ENCODE assay signal across 9 cellular contexts in genomic region chr5:34534237-34535108, GRCh38.
DNase-seq lines count a peak whose midpoint lies in the region; ATAC-seq and TF ChIP-seq lines count a peak whose summit lies in the region.
"Had no signal": no experiment of that assay in that cellular context is flagged by ENCODE, and none has a peak within 500 bp of the region (broad histone marks: within the 10 kb centered on the region; RNA-seq: fewer than 3 reads in every experiment).

No MANE protein-coding gene starts in this region.

- TF ChIP-seq CTCF in fibroblast of villous mesenchyme (IDR thresholded peaks at IDR 0.05; ENCODE audit: insufficient read depth, low read depth, low read length) (no peak), progenitor cell of endocrine pancreas (IDR thresholded peaks at IDR 0.05; ENCODE audit: unreplicated experiment) (no peak), H9 (conservative IDR thresholded peaks at IDR 0.05) (no peak)

- H3K4me2 ChIP-seq in H9 (ENCODE audit: insufficient read depth, insufficient read length, low read length), result no peak overlapping the region

- no peak overlapping the region for H2BK5ac ChIP-seq in H9 (ENCODE audit: insufficient read length, low read length)

- H2BK15ac ChIP-seq in H9 (ENCODE audit: low read depth, low read length), result no peak overlapping the region

- peaks cover 3% of the 10 kb centered on the region for H3K9me3 Mint-ChIP-seq in progenitor cell of endocrine pancreas (ENCODE audit: low read depth)
- H3K9me3 Mint-ChIP-seq in H9, result 0 out of 5 replicates have a peak, but pooled peaks cover 0 to 2% of the 10 kb centered on the region in 2 experiments
- H3K9me3 Mint-ChIP-seq: stimulated activated naive CD8-positive, alpha-beta T cell treated with anti-CD3 and anti-CD28 coated beads, Interleukin-15, Interleukin-2, amounts not matched to agents 100 ng/mL and 50 ng/mL, for 24 hours had no signal

- no peak overlapping the region for H3K56ac ChIP-seq in H9 (ENCODE audit: insufficient read length, low read depth, low read length)

- ATAC-seq in GM21515 (IDR thresholded peaks at IDR 0.05; ENCODE audit: unreplicated experiment), result peak; percentile 88
- no peak for ATAC-seq in T-helper 17 cell

- H3K27ac Mint-ChIP-seq in progenitor cell of endocrine pancreas, result no peak overlapping the region
- H3K27ac Mint-ChIP-seq in T-helper 17 cell, result no peak overlapping the region
- no peak overlapping the region for H3K27ac Mint-ChIP-seq in H9
- H3K27ac Mint-ChIP-seq: stimulated activated naive CD8-positive, alpha-beta T cell treated with anti-CD3 and anti-CD28 coated beads, Interleukin-15, Interleukin-2, amounts not matched to agents 100 ng/mL and 50 ng/mL, for 24 hours had no signal

- no peak overlapping the region for H3K9ac ChIP-seq in H9 (ENCODE audit: extremely low read depth, insufficient read length, low read length)

- H2AK5ac ChIP-seq in H9 (ENCODE audit: insufficient read length, low read length), result no peak overlapping the region

- no peaks in the 10 kb centered on the region for H3K36me3 Mint-ChIP-seq in progenitor cell of endocrine pancreas (ENCODE audit: insufficient read depth)
- H3K36me3 Mint-ChIP-seq in T-helper 17 cell (ENCODE audit: low read depth), result no peaks in the 10 kb centered on the region
- no peaks in the 10 kb centered on the region; a peak in 1 of 7 replicates for H3K36me3 Mint-ChIP-seq in H9 (ENCODE audit: insufficient read depth in 1 of 3, low read depth in 3 of 3)

- no peaks in the 10 kb centered on the region for H3K27me3 Mint-ChIP-seq in progenitor cell of endocrine pancreas
- peaks cover 12% of the 10 kb centered on the region for H3K27me3 Mint-ChIP-seq in T-helper 17 cell
- no peaks in the 10 kb centered on the region for H3K27me3 Mint-ChIP-seq in H9 (ENCODE audit: low read depth)

- H3K4ac ChIP-seq in H9 (ENCODE audit: low read depth, low read length), result no peak overlapping the region

- no peak overlapping the region for H3T11ph ChIP-seq in H9 (ENCODE audit: low read length)

- H3K79me2 ChIP-seq in H9 (ENCODE audit: insufficient read depth, low read length), result no peaks in the 10 kb centered on the region

- no peak overlapping the region for H3K27ac ChIP-seq in H9 (ENCODE audit: insufficient read length, low read depth, low read length)

- no peak overlapping the region for H3K18ac ChIP-seq in H9 (ENCODE audit: insufficient read length, low read depth, low read length)

- no peak overlapping the region for H2BK20ac ChIP-seq in H9 (ENCODE audit: low read depth, low read length, poor library complexity, severe bottlenecking)

- H4K5ac ChIP-seq in H9 (ENCODE audit: insufficient read length, low read depth, low read length), result no peak overlapping the region

- H3K4me3 Mint-ChIP-seq in progenitor cell of endocrine pancreas (ENCODE audit: low read depth) (no peak overlapping the region), T-helper 17 cell (no peak overlapping the region), H9 (no peak overlapping the region)
- H3K4me3 Mint-ChIP-seq: stimulated activated naive CD8-positive, alpha-beta T cell treated with anti-CD3 and anti-CD28 coated beads, Interleukin-15, Interleukin-2, amounts not matched to agents 100 ng/mL and 50 ng/mL, for 24 hours had no signal

- H3K23me2 ChIP-seq in H9 (ENCODE audit: insufficient read length, low read depth, low read length, poor library complexity, severe bottlenecking), result no peaks in the 10 kb centered on the region

- H2BK12ac ChIP-seq in H9 (ENCODE audit: insufficient read length, low read depth, low read length), result no peak overlapping the region

- H3K9me3 ChIP-seq in T-helper 17 cell (ENCODE audit: control insufficient read depth, low read length, poor library complexity, severe bottlenecking) (no peaks in the 10 kb centered on the region), H9 (ENCODE audit: control insufficient read depth, low read depth, low read length) (no peaks in the 10 kb centered on the region)

- H3K14ac ChIP-seq in H9 (ENCODE audit: insufficient read depth, low read length), result no peak overlapping the region

- no peak overlapping the region for H3K4me3 ChIP-seq in fibroblast of villous mesenchyme (ENCODE audit: low read depth, low read length)

- no peaks in the 10 kb centered on the region; the same call in 1 of the 2 replicates for H3K4me1 ChIP-seq in H9 (ENCODE audit: insufficient read depth, low read length)

- no CpG with 5 or more reads among the region's 4 CpGs for WGBS in H9 (ENCODE audit: extremely low coverage, insufficient read length, low lambda C conversion rate)

- no peak overlapping the region for H2BK120ac ChIP-seq in H9 (ENCODE audit: low read depth, low read length, poor library complexity, severe bottlenecking)

- DNase-seq in GM04503 (ENCODE audit: low read depth) (peak; percentile 97), HS-27A (ENCODE audit: low read depth) (peak; percentile 83), fibroblast of villous mesenchyme (ENCODE audit: low read depth) (peak; percentile 90), progenitor cell of endocrine pancreas (ENCODE audit: low spot score, unreplicated experiment) (no peak), T-helper 17 cell (no peak), H9 (no peak), NCI-H774 (lab: John Stamatoyannopoulos, UW) (no peak)

- H3K27me3 ChIP-seq in H9 (ENCODE audit: insufficient read depth, low read length), result no peaks in the 10 kb centered on the region

- H4K8ac ChIP-seq in H9 (replicated peaks; ENCODE audit: insufficient read length, low read depth, low read length), result no peak overlapping the region

- no peak overlapping the region for H2AFZ ChIP-seq in H9 (ENCODE audit: low read length)

- H4K20me1 ChIP-seq in H9 (ENCODE audit: control insufficient read depth, insufficient read depth, insufficient read length), result no peaks in the 10 kb centered on the region

- no peak overlapping the region for H3K23ac ChIP-seq in H9 (ENCODE audit: insufficient read length, low read depth, low read length)

- no peak overlapping the region for H4K91ac ChIP-seq in H9 (ENCODE audit: insufficient read length, low read depth, low read length)

- H3K4me1 Mint-ChIP-seq in progenitor cell of endocrine pancreas (ENCODE audit: low read depth) (peaks cover 17% of the 10 kb centered on the region), T-helper 17 cell (peaks cover 2% of the 10 kb centered on the region), H9 (peaks cover 16 to 17% of the 10 kb centered on the region in 2 experiments)

- H3K79me1 ChIP-seq in H9 (ENCODE audit: insufficient read depth, low read depth, low read length, poor library complexity, severe bottlenecking), result no peaks in the 10 kb centered on the region

Comparison
In these comparisons a context has a peak if more than half of its experiments do, and no peak if none do; other contexts are left out.
1. DNase-seq: peak in GM04503 (single experiment), HS-27A (single experiment) and fibroblast of villous mesenchyme (single experiment); none in progenitor cell of endocrine pancreas (single experiment), T-helper 17 cell (0 of 3), H9 (single experiment) and NCI-H774 (single experiment).